29 cellular contexts compared by ENCODE assay signal in genomic region chr18:66555585-66555984, GRCh38. TPM values are rescaled to one million over a fixed set of nuclear protein-coding genes. Genes with fewer than 3 reads are reported as not detected.
"Had no signal": no experiment of that assay in that cellular context is flagged by ENCODE, and none has a peak within 500 bp of the region (broad histone marks: within the 10 kb centered on the region; RNA-seq: fewer than 3 reads in every experiment).

No MANE protein-coding gene starts in this region.

- H3K4me3 ChIP-seq: esophagus squamous epithelium, gastrocnemius medialis, heart right ventricle, left lung, lower lobe of right lung, mucosa of descending colon had no signal

- H3K9me3 ChIP-seq: esophagus squamous epithelium, gastrocnemius medialis, heart right ventricle, left lung, lower lobe of right lung, mucosa of descending colon had no signal

- H3K27ac ChIP-seq: epithelial cell of prostate, esophagus squamous epithelium, gastrocnemius medialis, heart right ventricle, left lung, lower lobe of right lung had no signal

- ATAC-seq: effector memory CD8-positive, alpha-beta T cell; esophagus mucosa; gastrocnemius medialis; heart right ventricle; left cardiac atrium; left lung; left ventricle myocardium superior; lower lobe of right lung; mucosa of descending colon; naive thymus-derived CD8-positive, alpha-beta T cell had no signal

- H3K27me3 ChIP-seq: esophagus squamous epithelium, gastrocnemius medialis, heart right ventricle, left lung had no signal

- FAIRE-seq: endometrium, islet of Langerhans, keratinocyte had no signal

- H3K4me1 ChIP-seq: esophagus squamous epithelium, gastrocnemius medialis, left lung, lower lobe of right lung had no signal

- H3K36me3 ChIP-seq: esophagus squamous epithelium, gastrocnemius medialis, left lung, lower lobe of right lung had no signal

- DNase-seq: cortex of kidney; effector CD8-positive, alpha-beta T cell; effector memory CD8-positive, alpha-beta T cell; endodermal cell; erythroblast; esophagus squamous epithelium; foreskin fibroblast; foreskin melanocyte; gastrocnemius medialis; glutamatergic neuron; head of caudate nucleus; heart right ventricle; hippocampal formation; left cardiac atrium; left lung; left ventricle myocardium superior; lower lobe of right lung; mesenchymal stem cell; mucosa of descending colon; naive B cell; naive thymus-derived CD8-positive, alpha-beta T cell had no signal

RNA-seq across cellular contexts. Expression of gene CDH19, which starts 48.3 kb away (rescaled TPM):
- total RNA-seq: endodermal cell; kidney epithelial cell; mesothelial cell of epicardium; myocyte; naive thymus-derived CD8-positive, alpha-beta T cell had no signal
- polyA plus RNA-seq: keratinocyte; naive thymus-derived CD8-positive, alpha-beta T cell had no signal
